ENCODE assay signal across 2 cellular contexts in the genomic region with DNA sequence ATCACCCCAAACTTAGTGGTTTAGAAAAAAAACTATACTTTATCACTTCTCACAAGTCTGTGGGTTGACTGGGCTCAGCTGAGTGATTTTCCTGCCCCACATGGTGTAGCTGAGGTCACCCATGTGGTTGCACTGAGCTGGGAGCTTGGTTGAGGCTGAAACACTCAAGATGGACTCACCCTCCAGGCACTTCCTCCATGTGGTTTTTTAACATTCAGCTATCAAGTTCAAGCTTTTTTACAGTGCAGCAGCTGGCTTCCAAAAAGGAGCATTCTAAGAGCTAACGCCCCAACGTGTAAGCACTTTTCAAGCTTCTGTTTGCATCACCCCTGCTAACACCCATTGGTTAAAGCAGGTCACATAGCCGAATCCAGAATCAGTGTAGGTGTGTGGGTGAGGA.
TF ChIP-seq lines count a peak whose summit lies in the region.

No MANE protein-coding gene starts in this region.

TF ChIP-seq in HEK293, 187 proteins besides CTCF, POLR2A, EP300 and RAD21:
- peak; percentile 16 for TF ChIP-seq SETDB1 (IDR thresholded peaks at IDR 0.05; ENCODE audit: insufficient read length, low read length)
- TF ChIP-seq, protein P1, sequence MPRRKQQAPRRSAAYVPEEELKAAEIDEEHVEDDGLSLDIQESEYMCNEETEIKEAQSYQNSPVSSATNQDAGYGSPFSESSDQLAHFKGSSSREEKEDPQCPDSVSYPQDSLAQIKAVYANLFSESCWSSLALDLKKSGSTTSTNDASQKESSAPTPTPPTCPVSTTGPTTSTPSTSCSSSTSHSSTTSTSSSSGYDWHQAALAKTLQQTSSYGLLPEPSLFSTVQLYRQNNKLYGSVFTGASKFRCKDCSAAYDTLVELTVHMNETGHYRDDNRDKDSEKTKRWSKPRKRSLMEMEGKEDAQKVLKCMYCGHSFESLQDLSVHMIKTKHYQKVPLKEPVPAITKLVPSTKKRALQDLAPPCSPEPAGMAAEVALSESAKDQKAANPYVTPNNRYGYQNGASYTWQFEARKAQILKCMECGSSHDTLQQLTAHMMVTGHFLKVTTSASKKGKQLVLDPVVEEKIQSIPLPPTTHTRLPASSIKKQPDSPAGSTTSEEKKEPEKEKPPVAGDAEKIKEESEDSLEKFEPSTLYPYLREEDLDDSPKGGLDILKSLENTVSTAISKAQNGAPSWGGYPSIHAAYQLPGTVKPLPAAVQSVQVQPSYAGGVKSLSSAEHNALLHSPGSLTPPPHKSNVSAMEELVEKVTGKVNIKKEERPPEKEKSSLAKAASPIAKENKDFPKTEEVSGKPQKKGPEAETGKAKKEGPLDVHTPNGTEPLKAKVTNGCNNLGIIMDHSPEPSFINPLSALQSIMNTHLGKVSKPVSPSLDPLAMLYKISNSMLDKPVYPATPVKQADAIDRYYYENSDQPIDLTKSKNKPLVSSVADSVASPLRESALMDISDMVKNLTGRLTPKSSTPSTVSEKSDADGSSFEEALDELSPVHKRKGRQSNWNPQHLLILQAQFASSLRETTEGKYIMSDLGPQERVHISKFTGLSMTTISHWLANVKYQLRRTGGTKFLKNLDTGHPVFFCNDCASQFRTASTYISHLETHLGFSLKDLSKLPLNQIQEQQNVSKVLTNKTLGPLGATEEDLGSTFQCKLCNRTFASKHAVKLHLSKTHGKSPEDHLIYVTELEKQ (tag by site-specific recombination; IDR thresholded peaks at IDR 0.05; ENCODE audit: borderline replicate concordance): no peak
- TF ChIP-seq ZNF155 (tag by site-specific recombination; IDR thresholded peaks at IDR 0.05): no peak
- no peak for TF ChIP-seq ZNF214 (tag by site-specific recombination; IDR thresholded peaks at IDR 0.05; ENCODE audit: borderline replicate concordance)
- TF ChIP-seq FEZF1 (tag by site-specific recombination; IDR thresholded peaks at IDR 0.05): peak; percentile 29; the same call in 1 of the 2 replicates

TF ChIP-seq in K562, 482 proteins besides CTCF, POLR2A, EP300 and RAD21 (continues in another document):
- TF ChIP-seq, protein P2, sequence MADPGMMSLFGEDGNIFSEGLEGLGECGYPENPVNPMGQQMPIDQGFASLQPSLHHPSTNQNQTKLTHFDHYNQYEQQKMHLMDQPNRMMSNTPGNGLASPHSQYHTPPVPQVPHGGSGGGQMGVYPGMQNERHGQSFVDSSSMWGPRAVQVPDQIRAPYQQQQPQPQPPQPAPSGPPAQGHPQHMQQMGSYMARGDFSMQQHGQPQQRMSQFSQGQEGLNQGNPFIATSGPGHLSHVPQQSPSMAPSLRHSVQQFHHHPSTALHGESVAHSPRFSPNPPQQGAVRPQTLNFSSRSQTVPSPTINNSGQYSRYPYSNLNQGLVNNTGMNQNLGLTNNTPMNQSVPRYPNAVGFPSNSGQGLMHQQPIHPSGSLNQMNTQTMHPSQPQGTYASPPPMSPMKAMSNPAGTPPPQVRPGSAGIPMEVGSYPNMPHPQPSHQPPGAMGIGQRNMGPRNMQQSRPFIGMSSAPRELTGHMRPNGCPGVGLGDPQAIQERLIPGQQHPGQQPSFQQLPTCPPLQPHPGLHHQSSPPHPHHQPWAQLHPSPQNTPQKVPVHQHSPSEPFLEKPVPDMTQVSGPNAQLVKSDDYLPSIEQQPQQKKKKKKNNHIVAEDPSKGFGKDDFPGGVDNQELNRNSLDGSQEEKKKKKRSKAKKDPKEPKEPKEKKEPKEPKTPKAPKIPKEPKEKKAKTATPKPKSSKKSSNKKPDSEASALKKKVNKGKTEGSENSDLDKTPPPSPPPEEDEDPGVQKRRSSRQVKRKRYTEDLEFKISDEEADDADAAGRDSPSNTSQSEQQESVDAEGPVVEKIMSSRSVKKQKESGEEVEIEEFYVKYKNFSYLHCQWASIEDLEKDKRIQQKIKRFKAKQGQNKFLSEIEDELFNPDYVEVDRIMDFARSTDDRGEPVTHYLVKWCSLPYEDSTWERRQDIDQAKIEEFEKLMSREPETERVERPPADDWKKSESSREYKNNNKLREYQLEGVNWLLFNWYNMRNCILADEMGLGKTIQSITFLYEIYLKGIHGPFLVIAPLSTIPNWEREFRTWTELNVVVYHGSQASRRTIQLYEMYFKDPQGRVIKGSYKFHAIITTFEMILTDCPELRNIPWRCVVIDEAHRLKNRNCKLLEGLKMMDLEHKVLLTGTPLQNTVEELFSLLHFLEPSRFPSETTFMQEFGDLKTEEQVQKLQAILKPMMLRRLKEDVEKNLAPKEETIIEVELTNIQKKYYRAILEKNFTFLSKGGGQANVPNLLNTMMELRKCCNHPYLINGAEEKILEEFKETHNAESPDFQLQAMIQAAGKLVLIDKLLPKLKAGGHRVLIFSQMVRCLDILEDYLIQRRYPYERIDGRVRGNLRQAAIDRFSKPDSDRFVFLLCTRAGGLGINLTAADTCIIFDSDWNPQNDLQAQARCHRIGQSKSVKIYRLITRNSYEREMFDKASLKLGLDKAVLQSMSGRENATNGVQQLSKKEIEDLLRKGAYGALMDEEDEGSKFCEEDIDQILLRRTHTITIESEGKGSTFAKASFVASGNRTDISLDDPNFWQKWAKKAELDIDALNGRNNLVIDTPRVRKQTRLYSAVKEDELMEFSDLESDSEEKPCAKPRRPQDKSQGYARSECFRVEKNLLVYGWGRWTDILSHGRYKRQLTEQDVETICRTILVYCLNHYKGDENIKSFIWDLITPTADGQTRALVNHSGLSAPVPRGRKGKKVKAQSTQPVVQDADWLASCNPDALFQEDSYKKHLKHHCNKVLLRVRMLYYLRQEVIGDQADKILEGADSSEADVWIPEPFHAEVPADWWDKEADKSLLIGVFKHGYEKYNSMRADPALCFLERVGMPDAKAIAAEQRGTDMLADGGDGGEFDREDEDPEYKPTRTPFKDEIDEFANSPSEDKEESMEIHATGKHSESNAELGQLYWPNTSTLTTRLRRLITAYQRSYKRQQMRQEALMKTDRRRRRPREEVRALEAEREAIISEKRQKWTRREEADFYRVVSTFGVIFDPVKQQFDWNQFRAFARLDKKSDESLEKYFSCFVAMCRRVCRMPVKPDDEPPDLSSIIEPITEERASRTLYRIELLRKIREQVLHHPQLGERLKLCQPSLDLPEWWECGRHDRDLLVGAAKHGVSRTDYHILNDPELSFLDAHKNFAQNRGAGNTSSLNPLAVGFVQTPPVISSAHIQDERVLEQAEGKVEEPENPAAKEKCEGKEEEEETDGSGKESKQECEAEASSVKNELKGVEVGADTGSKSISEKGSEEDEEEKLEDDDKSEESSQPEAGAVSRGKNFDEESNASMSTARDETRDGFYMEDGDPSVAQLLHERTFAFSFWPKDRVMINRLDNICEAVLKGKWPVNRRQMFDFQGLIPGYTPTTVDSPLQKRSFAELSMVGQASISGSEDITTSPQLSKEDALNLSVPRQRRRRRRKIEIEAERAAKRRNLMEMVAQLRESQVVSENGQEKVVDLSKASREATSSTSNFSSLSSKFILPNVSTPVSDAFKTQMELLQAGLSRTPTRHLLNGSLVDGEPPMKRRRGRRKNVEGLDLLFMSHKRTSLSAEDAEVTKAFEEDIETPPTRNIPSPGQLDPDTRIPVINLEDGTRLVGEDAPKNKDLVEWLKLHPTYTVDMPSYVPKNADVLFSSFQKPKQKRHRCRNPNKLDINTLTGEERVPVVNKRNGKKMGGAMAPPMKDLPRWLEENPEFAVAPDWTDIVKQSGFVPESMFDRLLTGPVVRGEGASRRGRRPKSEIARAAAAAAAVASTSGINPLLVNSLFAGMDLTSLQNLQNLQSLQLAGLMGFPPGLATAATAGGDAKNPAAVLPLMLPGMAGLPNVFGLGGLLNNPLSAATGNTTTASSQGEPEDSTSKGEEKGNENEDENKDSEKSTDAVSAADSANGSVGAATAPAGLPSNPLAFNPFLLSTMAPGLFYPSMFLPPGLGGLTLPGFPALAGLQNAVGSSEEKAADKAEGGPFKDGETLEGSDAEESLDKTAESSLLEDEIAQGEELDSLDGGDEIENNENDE (IDR thresholded peaks at IDR 0.05; ENCODE audit: low read depth, low read length): no peak
- TF ChIP-seq KAT2B (IDR thresholded peaks at IDR 0.05; ENCODE audit: low read depth, low read length): no peak
- 0 out of 2 replicates have a peak, but pooled peaks have one; percentile 13 for TF ChIP-seq FOSL1 (tag; conservative IDR thresholded peaks at IDR 0.05)
- no peak for TF ChIP-seq PRMT5 (CRISPR knock-in tag; IDR thresholded peaks at IDR 0.05)
- TF ChIP-seq, protein P3, sequence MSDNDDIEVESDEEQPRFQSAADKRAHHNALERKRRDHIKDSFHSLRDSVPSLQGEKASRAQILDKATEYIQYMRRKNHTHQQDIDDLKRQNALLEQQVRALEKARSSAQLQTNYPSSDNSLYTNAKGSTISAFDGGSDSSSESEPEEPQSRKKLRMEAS (CRISPR knock-in tag; IDR thresholded peaks at IDR 0.05): peak; percentile 72
- TF ChIP-seq, protein P4, sequence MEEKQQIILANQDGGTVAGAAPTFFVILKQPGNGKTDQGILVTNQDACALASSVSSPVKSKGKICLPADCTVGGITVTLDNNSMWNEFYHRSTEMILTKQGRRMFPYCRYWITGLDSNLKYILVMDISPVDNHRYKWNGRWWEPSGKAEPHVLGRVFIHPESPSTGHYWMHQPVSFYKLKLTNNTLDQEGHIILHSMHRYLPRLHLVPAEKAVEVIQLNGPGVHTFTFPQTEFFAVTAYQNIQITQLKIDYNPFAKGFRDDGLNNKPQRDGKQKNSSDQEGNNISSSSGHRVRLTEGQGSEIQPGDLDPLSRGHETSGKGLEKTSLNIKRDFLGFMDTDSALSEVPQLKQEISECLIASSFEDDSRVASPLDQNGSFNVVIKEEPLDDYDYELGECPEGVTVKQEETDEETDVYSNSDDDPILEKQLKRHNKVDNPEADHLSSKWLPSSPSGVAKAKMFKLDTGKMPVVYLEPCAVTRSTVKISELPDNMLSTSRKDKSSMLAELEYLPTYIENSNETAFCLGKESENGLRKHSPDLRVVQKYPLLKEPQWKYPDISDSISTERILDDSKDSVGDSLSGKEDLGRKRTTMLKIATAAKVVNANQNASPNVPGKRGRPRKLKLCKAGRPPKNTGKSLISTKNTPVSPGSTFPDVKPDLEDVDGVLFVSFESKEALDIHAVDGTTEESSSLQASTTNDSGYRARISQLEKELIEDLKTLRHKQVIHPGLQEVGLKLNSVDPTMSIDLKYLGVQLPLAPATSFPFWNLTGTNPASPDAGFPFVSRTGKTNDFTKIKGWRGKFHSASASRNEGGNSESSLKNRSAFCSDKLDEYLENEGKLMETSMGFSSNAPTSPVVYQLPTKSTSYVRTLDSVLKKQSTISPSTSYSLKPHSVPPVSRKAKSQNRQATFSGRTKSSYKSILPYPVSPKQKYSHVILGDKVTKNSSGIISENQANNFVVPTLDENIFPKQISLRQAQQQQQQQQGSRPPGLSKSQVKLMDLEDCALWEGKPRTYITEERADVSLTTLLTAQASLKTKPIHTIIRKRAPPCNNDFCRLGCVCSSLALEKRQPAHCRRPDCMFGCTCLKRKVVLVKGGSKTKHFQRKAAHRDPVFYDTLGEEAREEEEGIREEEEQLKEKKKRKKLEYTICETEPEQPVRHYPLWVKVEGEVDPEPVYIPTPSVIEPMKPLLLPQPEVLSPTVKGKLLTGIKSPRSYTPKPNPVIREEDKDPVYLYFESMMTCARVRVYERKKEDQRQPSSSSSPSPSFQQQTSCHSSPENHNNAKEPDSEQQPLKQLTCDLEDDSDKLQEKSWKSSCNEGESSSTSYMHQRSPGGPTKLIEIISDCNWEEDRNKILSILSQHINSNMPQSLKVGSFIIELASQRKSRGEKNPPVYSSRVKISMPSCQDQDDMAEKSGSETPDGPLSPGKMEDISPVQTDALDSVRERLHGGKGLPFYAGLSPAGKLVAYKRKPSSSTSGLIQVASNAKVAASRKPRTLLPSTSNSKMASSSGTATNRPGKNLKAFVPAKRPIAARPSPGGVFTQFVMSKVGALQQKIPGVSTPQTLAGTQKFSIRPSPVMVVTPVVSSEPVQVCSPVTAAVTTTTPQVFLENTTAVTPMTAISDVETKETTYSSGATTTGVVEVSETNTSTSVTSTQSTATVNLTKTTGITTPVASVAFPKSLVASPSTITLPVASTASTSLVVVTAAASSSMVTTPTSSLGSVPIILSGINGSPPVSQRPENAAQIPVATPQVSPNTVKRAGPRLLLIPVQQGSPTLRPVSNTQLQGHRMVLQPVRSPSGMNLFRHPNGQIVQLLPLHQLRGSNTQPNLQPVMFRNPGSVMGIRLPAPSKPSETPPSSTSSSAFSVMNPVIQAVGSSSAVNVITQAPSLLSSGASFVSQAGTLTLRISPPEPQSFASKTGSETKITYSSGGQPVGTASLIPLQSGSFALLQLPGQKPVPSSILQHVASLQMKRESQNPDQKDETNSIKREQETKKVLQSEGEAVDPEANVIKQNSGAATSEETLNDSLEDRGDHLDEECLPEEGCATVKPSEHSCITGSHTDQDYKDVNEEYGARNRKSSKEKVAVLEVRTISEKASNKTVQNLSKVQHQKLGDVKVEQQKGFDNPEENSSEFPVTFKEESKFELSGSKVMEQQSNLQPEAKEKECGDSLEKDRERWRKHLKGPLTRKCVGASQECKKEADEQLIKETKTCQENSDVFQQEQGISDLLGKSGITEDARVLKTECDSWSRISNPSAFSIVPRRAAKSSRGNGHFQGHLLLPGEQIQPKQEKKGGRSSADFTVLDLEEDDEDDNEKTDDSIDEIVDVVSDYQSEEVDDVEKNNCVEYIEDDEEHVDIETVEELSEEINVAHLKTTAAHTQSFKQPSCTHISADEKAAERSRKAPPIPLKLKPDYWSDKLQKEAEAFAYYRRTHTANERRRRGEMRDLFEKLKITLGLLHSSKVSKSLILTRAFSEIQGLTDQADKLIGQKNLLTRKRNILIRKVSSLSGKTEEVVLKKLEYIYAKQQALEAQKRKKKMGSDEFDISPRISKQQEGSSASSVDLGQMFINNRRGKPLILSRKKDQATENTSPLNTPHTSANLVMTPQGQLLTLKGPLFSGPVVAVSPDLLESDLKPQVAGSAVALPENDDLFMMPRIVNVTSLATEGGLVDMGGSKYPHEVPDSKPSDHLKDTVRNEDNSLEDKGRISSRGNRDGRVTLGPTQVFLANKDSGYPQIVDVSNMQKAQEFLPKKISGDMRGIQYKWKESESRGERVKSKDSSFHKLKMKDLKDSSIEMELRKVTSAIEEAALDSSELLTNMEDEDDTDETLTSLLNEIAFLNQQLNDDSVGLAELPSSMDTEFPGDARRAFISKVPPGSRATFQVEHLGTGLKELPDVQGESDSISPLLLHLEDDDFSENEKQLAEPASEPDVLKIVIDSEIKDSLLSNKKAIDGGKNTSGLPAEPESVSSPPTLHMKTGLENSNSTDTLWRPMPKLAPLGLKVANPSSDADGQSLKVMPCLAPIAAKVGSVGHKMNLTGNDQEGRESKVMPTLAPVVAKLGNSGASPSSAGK (IDR thresholded peaks at IDR 0.05): peak; percentile 58
- peak; percentile 46; the same call in 1 of the 2 replicates for TF ChIP-seq TCF3 (CRISPR knock-in tag; IDR thresholded peaks at IDR 0.05)
- no peak for TF ChIP-seq NFYB (IDR thresholded peaks at IDR 0.05; ENCODE audit: extremely low read depth, insufficient read length)
- TF ChIP-seq KLF1 (tag; IDR thresholded peaks at IDR 0.05): no peak
- TF ChIP-seq L3MBTL2 (IDR thresholded peaks at IDR 0.05): peak; percentile 32; the same call in 1 of the 2 replicates
- TF ChIP-seq, protein P5, sequence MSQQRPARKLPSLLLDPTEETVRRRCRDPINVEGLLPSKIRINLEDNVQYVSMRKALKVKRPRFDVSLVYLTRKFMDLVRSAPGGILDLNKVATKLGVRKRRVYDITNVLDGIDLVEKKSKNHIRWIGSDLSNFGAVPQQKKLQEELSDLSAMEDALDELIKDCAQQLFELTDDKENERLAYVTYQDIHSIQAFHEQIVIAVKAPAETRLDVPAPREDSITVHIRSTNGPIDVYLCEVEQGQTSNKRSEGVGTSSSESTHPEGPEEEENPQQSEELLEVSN (IDR thresholded peaks at IDR 0.05; ENCODE audit: borderline replicate concordance in 1 of 2, extremely low read depth in 1 of 2, insufficient read depth in 1 of 2, insufficient read length in 1 of 2, low read depth in 1 of 2, low read length in 1 of 2, poor library complexity in 1 of 2, severe bottlenecking in 1 of 2): peak in 1 of 2 experiments; percentile 30
- TF ChIP-seq YY1 (IDR thresholded peaks at IDR 0.05; ENCODE audit: borderline replicate concordance in 1 of 3, control insufficient read depth in 1 of 3, extremely low read depth in 1 of 3, insufficient read depth in 3 of 3, insufficient read length in 1 of 3, insufficient replicate concordance in 2 of 3, low read depth in 1 of 3, low read length in 2 of 3): peak in 2 of 3 experiments; percentile 12 to 21
- TF ChIP-seq DMBX1 (CRISPR knock-in tag; IDR thresholded peaks at IDR 0.05; ENCODE audit: borderline replicate concordance): 0 out of 2 replicates have a peak, but pooled peaks have one; percentile 28
- TF ChIP-seq ZNF75A (CRISPR knock-in tag; IDR thresholded peaks at IDR 0.05): no peak
